9 cellular contexts compared by ENCODE assay signal in the genomic region with DNA sequence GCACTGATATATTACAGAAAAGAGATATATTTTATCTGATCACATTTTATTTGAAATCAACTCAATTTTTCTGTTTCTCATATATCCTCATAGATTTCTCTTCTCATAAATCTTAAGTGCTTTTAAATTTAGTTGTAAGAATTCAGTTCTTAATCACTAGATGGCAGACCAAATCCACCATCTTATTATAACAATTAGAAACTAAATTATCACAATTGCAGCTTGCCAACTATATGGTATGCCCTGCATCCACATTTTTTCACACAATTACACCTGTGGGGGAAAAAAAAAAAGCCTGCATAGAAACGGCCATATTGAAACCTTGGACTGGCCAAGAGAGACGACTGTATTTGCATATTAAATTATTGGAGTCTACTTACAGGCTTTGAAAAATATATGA.
DNase-seq lines count a peak whose midpoint lies in the region; ATAC-seq and TF ChIP-seq lines count a peak whose summit lies in the region.
"Had no signal": no experiment of that assay in that cellular context is flagged by ENCODE, and none has a peak within 500 bp of the region (broad histone marks: within the 10 kb centered on the region; RNA-seq: fewer than 3 reads in every experiment).

No MANE protein-coding gene starts in this region.

- H3K27me3 ChIP-seq in GM23248 (replicated peaks; ENCODE audit: insufficient read depth) (no peaks in the 10 kb centered on the region), neural cell (ENCODE audit: insufficient read depth, low read depth, low read length) (no peaks in the 10 kb centered on the region)

- H3K4me1 ChIP-seq in GM23248 (ENCODE audit: insufficient read depth) = peaks cover 71% of the 10 kb centered on the region

- no peak for TF ChIP-seq EP300 in neural cell (conservative IDR thresholded peaks at IDR 0.05; ENCODE audit: poor library complexity, severe bottlenecking)

- CTCF ChIA-PET in HEK293T (lab: Yijun Ruan, JAX) = interaction anchor here (1.2 kb wide), 1 partner anchor 172 kb away, joined by 5 read pairs; no protein-coding TSS in a partner anchor

- peak overlapping the region; percentile 27 for H3K4me2 ChIP-seq in GM23248 (ENCODE audit: unreplicated experiment)
- no peak overlapping the region for H3K4me2 ChIP-seq in neural cell (ENCODE audit: low read length)

- H4K20me1 ChIP-seq in GM23248 (ENCODE audit: insufficient read depth) (no peaks in the 10 kb centered on the region), neural cell (ENCODE audit: insufficient read depth) (no peaks in the 10 kb centered on the region)

- H3K9me3 ChIP-seq in GM23248 (ENCODE audit: low read depth) = no peaks in the 10 kb centered on the region
- H3K9me3 ChIP-seq in neural cell (ENCODE audit: low read length) = no peaks in the 10 kb centered on the region

- peaks cover 22% of the 10 kb centered on the region; the same call in 1 of the 2 replicates for H3F3A ChIP-seq in GM23248 (ENCODE audit: insufficient read depth)
- no peaks in the 10 kb centered on the region for H3F3A ChIP-seq in neural cell (ENCODE audit: insufficient read depth, low read length, poor library complexity, severe bottlenecking)

- ATAC-seq in HG03565 (IDR thresholded peaks at IDR 0.05; ENCODE audit: unreplicated experiment) = no peak

- TF ChIP-seq CTCF in choroid plexus epithelial cell (conservative IDR thresholded peaks at IDR 0.05; ENCODE audit: low read depth, low read length) (peak; percentile 29), neural cell (IDR thresholded peaks at IDR 0.05; ENCODE audit: poor library complexity, severe bottlenecking) (peak; percentile 13)

- peak; percentile 26 for TF ChIP-seq RAD21 in neural cell (conservative IDR thresholded peaks at IDR 0.05)

- H3K36me3 ChIP-seq in GM23248 (ENCODE audit: low read depth) = 0 out of 2 replicates have a peak, but pooled peaks cover 4% of the 10 kb centered on the region
- H3K36me3 ChIP-seq in neural cell (ENCODE audit: insufficient read depth, low read length) = no peaks in the 10 kb centered on the region

- peak overlapping the region; percentile 38; the same call in 1 of the 2 replicates for H3K27ac ChIP-seq in GM23248
- no peak overlapping the region for H3K27ac ChIP-seq in neural cell (ENCODE audit: low read length)

- H3K79me2 ChIP-seq in GM23248 (ENCODE audit: insufficient read depth) (peaks cover 97% of the 10 kb centered on the region), neural cell (replicated peaks; ENCODE audit: insufficient read depth, low read length) (no peaks in the 10 kb centered on the region)

- WGBS in GM23248 (ENCODE audit: low coverage in 1 of 2, low lambda C conversion rate in 2 of 2, missing lambda C conversion rate in 2 of 2), 2 experiments = 3 to 4% methylated on average over 2 of the region's 2 CpGs

- peak overlapping the region; percentile 13; the same call in 1 of the 2 replicates for H3K9ac ChIP-seq in GM23248
- no peak overlapping the region for H3K9ac ChIP-seq in neural cell (ENCODE audit: low read length)

- DNase-seq in GM23248 (peak; percentile 57), M059J (ENCODE audit: low read depth) (peak; percentile 55), choroid plexus epithelial cell (ENCODE audit: low read depth) (peak; percentile 60), NCI-H1092 (lab: John Stamatoyannopoulos, UW) (no peak), HEK293T (ENCODE audit: extremely low spot score) (no peak), GM19240 (ENCODE audit: insufficient read length, low spot score) (no peak)
- DNase-seq: NCI-H526 treated with DMSO at 0.1 percent for 48 hours had no signal

- no peaks in the 10 kb centered on the region for H3K9me2 ChIP-seq in GM23248 (ENCODE audit: insufficient read depth)
- no peaks in the 10 kb centered on the region for H3K9me2 ChIP-seq in neural cell (ENCODE audit: insufficient read depth, low read length)

- H3K4me3 ChIP-seq in GM23248 (no peak overlapping the region), choroid plexus epithelial cell (ENCODE audit: low read depth, low read length) (no peak overlapping the region), neural cell (ENCODE audit: low read length) (no peak overlapping the region)

- POLR2A ChIA-PET in HEK293T (lab: Yijun Ruan, JAX) = no interaction called here

- in situ Hi-C loops in GM23248 (cut with MboI) = no loop called here

- no peak overlapping the region for H2AFZ ChIP-seq in GM23248
- H2AFZ ChIP-seq in neural cell (ENCODE audit: low read depth, low read length) = no peak overlapping the region

TF ChIP-seq in neural cell, 6 proteins besides CTCF, POLR2A, EP300 and RAD21:
- TF ChIP-seq, protein P1, sequence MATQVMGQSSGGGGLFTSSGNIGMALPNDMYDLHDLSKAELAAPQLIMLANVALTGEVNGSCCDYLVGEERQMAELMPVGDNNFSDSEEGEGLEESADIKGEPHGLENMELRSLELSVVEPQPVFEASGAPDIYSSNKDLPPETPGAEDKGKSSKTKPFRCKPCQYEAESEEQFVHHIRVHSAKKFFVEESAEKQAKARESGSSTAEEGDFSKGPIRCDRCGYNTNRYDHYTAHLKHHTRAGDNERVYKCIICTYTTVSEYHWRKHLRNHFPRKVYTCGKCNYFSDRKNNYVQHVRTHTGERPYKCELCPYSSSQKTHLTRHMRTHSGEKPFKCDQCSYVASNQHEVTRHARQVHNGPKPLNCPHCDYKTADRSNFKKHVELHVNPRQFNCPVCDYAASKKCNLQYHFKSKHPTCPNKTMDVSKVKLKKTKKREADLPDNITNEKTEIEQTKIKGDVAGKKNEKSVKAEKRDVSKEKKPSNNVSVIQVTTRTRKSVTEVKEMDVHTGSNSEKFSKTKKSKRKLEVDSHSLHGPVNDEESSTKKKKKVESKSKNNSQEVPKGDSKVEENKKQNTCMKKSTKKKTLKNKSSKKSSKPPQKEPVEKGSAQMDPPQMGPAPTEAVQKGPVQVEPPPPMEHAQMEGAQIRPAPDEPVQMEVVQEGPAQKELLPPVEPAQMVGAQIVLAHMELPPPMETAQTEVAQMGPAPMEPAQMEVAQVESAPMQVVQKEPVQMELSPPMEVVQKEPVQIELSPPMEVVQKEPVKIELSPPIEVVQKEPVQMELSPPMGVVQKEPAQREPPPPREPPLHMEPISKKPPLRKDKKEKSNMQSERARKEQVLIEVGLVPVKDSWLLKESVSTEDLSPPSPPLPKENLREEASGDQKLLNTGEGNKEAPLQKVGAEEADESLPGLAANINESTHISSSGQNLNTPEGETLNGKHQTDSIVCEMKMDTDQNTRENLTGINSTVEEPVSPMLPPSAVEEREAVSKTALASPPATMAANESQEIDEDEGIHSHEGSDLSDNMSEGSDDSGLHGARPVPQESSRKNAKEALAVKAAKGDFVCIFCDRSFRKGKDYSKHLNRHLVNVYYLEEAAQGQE (IDR thresholded peaks at IDR 0.05; ENCODE audit: borderline replicate concordance) = no peak
- TF ChIP-seq SMC3 (conservative IDR thresholded peaks at IDR 0.05; ENCODE audit: poor library complexity) = no peak

TF ChIP-seq in HEK293T, 16 proteins besides CTCF, POLR2A, EP300 and RAD21:
- TF ChIP-seq FOXA1 (IDR thresholded peaks at IDR 0.05) (no peak), LEF1 (IDR thresholded peaks at IDR 0.05; ENCODE audit: borderline replicate concordance) (no peak), ARNT (IDR thresholded peaks at IDR 0.05) (no peak), ZNF384 (IDR thresholded peaks at IDR 0.05) (no peak), BHLHE40 (IDR thresholded peaks at IDR 0.05; ENCODE audit: borderline replicate concordance) (no peak), L3MBTL2 (conservative IDR thresholded peaks at IDR 0.05) (no peak), ELF4 (IDR thresholded peaks at IDR 0.05) (no peak)
TF ChIP-seq in HEK293T: peak in this region for 0.

Comparison
In these comparisons a context has a peak if more than half of its experiments do, and no peak if none do; other contexts are left out.
1. DNase-seq: peak in GM23248 (single experiment), M059J (single experiment) and choroid plexus epithelial cell (single experiment); none in NCI-H1092 (single experiment), HEK293T (single experiment) and GM19240 (single experiment).